15 cellular contexts compared by ENCODE assay signal in genomic region chr19:22945560-22945959, GRCh38. TPM values are rescaled to one million over a fixed set of nuclear protein-coding genes. Genes with fewer than 3 reads are reported as not detected.
DNase-seq lines count a peak whose midpoint lies in the region; ATAC-seq, FAIRE-seq and TF ChIP-seq lines count a peak whose summit lies in the region.
"Had no signal": no experiment of that assay in that cellular context is flagged by ENCODE, and none has a peak within 500 bp of the region (broad histone marks: within the 10 kb centered on the region; RNA-seq: fewer than 3 reads in every experiment).

No MANE protein-coding gene starts in this region.

- H3K9ac ChIP-seq in PC-3 (ENCODE audit: low read length), result no peak overlapping the region

- peaks cover 48% of the 10 kb centered on the region for H3K9me3 ChIP-seq in PC-3 (ENCODE audit: low read length)
- H3K9me3 ChIP-seq: HAP-1, ovary had no signal

- DNase-seq in DMS53 (lab: John Stamatoyannopoulos, UW), result peak; percentile 56
- DNase-seq in DMS53 treated with DMSO at 0.1 percent for 48 hours (lab: John Stamatoyannopoulos, UW; ENCODE audit: unreplicated experiment), result no peak
- DNase-seq in HL-60 (ENCODE audit: low read depth in 1 of 2, low spot score in 1 of 2), result peak; percentile 7 to 16
- DNase-seq in astrocyte of the hippocampus (ENCODE audit: low read depth, low spot score), result peak; percentile 11
- DNase-seq in iPS-NIHi7 (ENCODE audit: extremely low spot score), result peak; percentile 9
- DNase-seq in GM19239 (ENCODE audit: insufficient read length, low spot score), result no peak
- no peak for DNase-seq in PC-3
- DNase-seq: 8988T; effector CD8-positive, alpha-beta T cell; hypothalamus; NCI-H2171 treated with DMSO at 0.1 percent for 48 hours had no signal

- POLR2A ChIA-PET in PC-3 (lab: Charles Lee; ENCODE audit: unreplicated experiment), result no interaction called here

- H3K36me3 ChIP-seq in PC-3 (ENCODE audit: low read depth, low read length), result peaks cover 3% of the 10 kb centered on the region; the same call in 1 of the 2 replicates
- H3K36me3 ChIP-seq: HAP-1, ovary had no signal

- no peak for TF ChIP-seq CTCF in HL-60 (IDR thresholded peaks at IDR 0.05; ENCODE audit: insufficient read depth, low read length)
- no peak for TF ChIP-seq CTCF in PC-3 (conservative IDR thresholded peaks at IDR 0.05; ENCODE audit: low read depth, low read length)

- no TSS peak for BruUV-seq in PC-3 (replicated peaks; lab: Mats Ljungman, UMichigan)

- ATAC-seq in HG03039 (IDR thresholded peaks at IDR 0.05; ENCODE audit: unreplicated experiment) (no peak), PC-3 (no peak)

- no peaks in the 10 kb centered on the region for H3K4me1 ChIP-seq in PC-3 (ENCODE audit: insufficient read depth, low read length)
- H3K4me1 ChIP-seq: HAP-1 had no signal

- intact Hi-C loops in PC-3 (cut with micrococcal nuclease), result no loop called here

- H3K27me3 ChIP-seq in HL-60 (ENCODE audit: insufficient read depth, poor library complexity, severe bottlenecking) (no peaks in the 10 kb centered on the region), PC-3 (ENCODE audit: low read length) (no peaks in the 10 kb centered on the region)
- H3K27me3 ChIP-seq: ovary had no signal

- CTCF ChIA-PET in PC-3 (lab: Charles Lee), result no interaction called here

- no peak overlapping the region for H3K27ac ChIP-seq in HL-60 (replicated peaks)
- no peak overlapping the region for H3K27ac ChIP-seq in PC-3 (ENCODE audit: low read length)
- H3K27ac ChIP-seq: ovary had no signal

- H3K4me3 ChIP-seq in HL-60 (replicated peaks; ENCODE audit: insufficient read depth, low read length), result no peak overlapping the region
- H3K4me3 ChIP-seq in PC-3 (ENCODE audit: low read length), result no peak overlapping the region; the same call in 1 of the 2 replicates
- H3K4me3 ChIP-seq: HAP-1, ovary had no signal

- no peaks in the 10 kb centered on the region for H3K79me2 ChIP-seq in PC-3 (ENCODE audit: low read length)

- no peaks in the 10 kb centered on the region for H3K9me2 ChIP-seq in PC-3 (replicated peaks; ENCODE audit: low read length)

- no peak overlapping the region for H2AFZ ChIP-seq in PC-3 (ENCODE audit: low read length)

- no peak for FAIRE-seq in GM19239 (lab: Jason Lieb, UNC)
- FAIRE-seq: D721Med had no signal

- no peaks in the 10 kb centered on the region for H3F3A ChIP-seq in PC-3 (ENCODE audit: low read length, unreplicated experiment)

- no peaks in the 10 kb centered on the region for H4K20me1 ChIP-seq in PC-3 (ENCODE audit: low read length)

- H3K4me2 ChIP-seq in PC-3 (ENCODE audit: low read length), result no peak overlapping the region

RNA-seq across cellular contexts. Expression of gene ZNF728, which starts 57.4 kb away (rescaled TPM):
- not detected in 2 replicates for total RNA-seq in PC-3 (2014; rRNA removed)

Comparison
In these comparisons a context has a peak if more than half of its experiments do, and no peak if none do; other contexts are left out.
1. DNase-seq: peak in DMS53 (single experiment), HL-60 (2 of 2), astrocyte of the hippocampus (single experiment) and iPS-NIHi7 (single experiment); none in DMS53 treated with DMSO at 0.1 percent for 48 hours (single experiment), GM19239 (single experiment) and PC-3 (single experiment).